8 cellular contexts compared by ENCODE assay signal in genomic region chr9:129166962-129167557, GRCh38. TPM values are rescaled to one million over a fixed set of nuclear protein-coding genes. Genes with fewer than 3 reads are reported as not detected.
DNase-seq lines count a peak whose midpoint lies in the region; ATAC-seq lines count a peak whose summit lies in the region.

No MANE protein-coding gene starts in this region.

- peak overlapping the region; percentile 35 for H3K27ac ChIP-seq in CD8-positive, alpha-beta memory T cell (ENCODE audit: low read depth, low read length)
- H3K27ac ChIP-seq in HUES48 (ENCODE audit: low read depth, low read length): peak overlapping the region; percentile 34
- peak overlapping the region; percentile 86 for H3K27ac ChIP-seq in muscle layer of colon (ENCODE audit: low read depth, low read length)

- peak overlapping the region; percentile 15 for H3K4me3 ChIP-seq in CD8-positive, alpha-beta memory T cell (ENCODE audit: low read length)
- H3K4me3 ChIP-seq in HUES48 (ENCODE audit: low read depth, low read length) (peak overlapping the region; percentile 8; the same call in 1 of the 2 replicates), muscle layer of colon (ENCODE audit: low read depth in 1 of 2, low read length in 2 of 2) (peak overlapping the region in 1 of 2 donors; percentile 61)

- H3K4me1 ChIP-seq in CD8-positive, alpha-beta memory T cell (ENCODE audit: insufficient read depth, low read length): peaks cover 11% of the 10 kb centered on the region
- peaks cover 19% of the 10 kb centered on the region for H3K4me1 ChIP-seq in HUES48 (ENCODE audit: control insufficient read depth, insufficient read depth, low read length)
- peaks cover 34% of the 10 kb centered on the region for H3K4me1 ChIP-seq in muscle layer of colon (ENCODE audit: insufficient read depth, low read length)

- H3K36me3 Mint-ChIP-seq in CD8-positive, alpha-beta memory T cell: no peaks in the 10 kb centered on the region
- H3K36me3 Mint-ChIP-seq in T-cell: no peaks in the 10 kb centered on the region

- no peaks in the 10 kb centered on the region for H3K9me3 Mint-ChIP-seq in CD8-positive, alpha-beta memory T cell
- H3K9me3 Mint-ChIP-seq in T-cell: no peaks in the 10 kb centered on the region

- no peaks in the 10 kb centered on the region for H3K9me3 ChIP-seq in CD8-positive, alpha-beta memory T cell (ENCODE audit: low read length)
- no peaks in the 10 kb centered on the region for H3K9me3 ChIP-seq in HUES48 (ENCODE audit: control insufficient read depth, insufficient read depth, low read length)
- H3K9me3 ChIP-seq in muscle layer of colon (ENCODE audit: low read length): no peaks in the 10 kb centered on the region

- H3K27me3 ChIP-seq in CD8-positive, alpha-beta memory T cell (ENCODE audit: insufficient read depth, low read length, poor library complexity, severe bottlenecking): no peaks in the 10 kb centered on the region
- peaks cover 12% of the 10 kb centered on the region for H3K27me3 ChIP-seq in HUES48 (ENCODE audit: control insufficient read depth, insufficient read depth, low read length)
- H3K27me3 ChIP-seq in muscle layer of colon (ENCODE audit: control insufficient read depth in 1 of 2, insufficient read depth in 2 of 2, low read length in 2 of 2): no peaks in the 10 kb centered on the region

- peaks cover 3 to 6% of the 10 kb centered on the region in 2 donors for H3K27me3 Mint-ChIP-seq in CD8-positive, alpha-beta memory T cell
- H3K27me3 Mint-ChIP-seq in T-cell: no peaks in the 10 kb centered on the region

- peak; percentile 63 to 87 (median 70) for ATAC-seq in T-cell (replicated peaks in 1 of 4)
- no peak for ATAC-seq in GM18502 (IDR thresholded peaks at IDR 0.05; ENCODE audit: poor library complexity, unreplicated experiment)
- ATAC-seq in GM18867 (IDR thresholded peaks at IDR 0.05; ENCODE audit: unreplicated experiment): no peak

- peak overlapping the region in 3 of 8 donors; percentile 36 to 73 (median 69) for H3K27ac Mint-ChIP-seq in CD8-positive, alpha-beta memory T cell
- H3K27ac Mint-ChIP-seq in T-cell: peak overlapping the region; percentile 52 to 64

- H3K4me1 Mint-ChIP-seq in CD8-positive, alpha-beta memory T cell: peaks cover 6 to 14% (median 9%) of the 10 kb centered on the region in 3 donors
- H3K4me1 Mint-ChIP-seq in T-cell: peaks cover 11 to 17% (median 15%) of the 10 kb centered on the region in 3 donors

- H3K9ac ChIP-seq in HUES48 (ENCODE audit: low read depth, low read length) (no peak overlapping the region), muscle layer of colon (ENCODE audit: low read length) (peak overlapping the region; percentile 33)

- H3K36me3 ChIP-seq in CD8-positive, alpha-beta memory T cell (ENCODE audit: insufficient read depth, low read length): no peaks in the 10 kb centered on the region
- no peaks in the 10 kb centered on the region for H3K36me3 ChIP-seq in HUES48 (ENCODE audit: control insufficient read depth, insufficient read depth, low read length)
- no peaks in the 10 kb centered on the region for H3K36me3 ChIP-seq in muscle layer of colon (ENCODE audit: insufficient read depth, low read length)

- peak in 1 of 5 donors; percentile 6 for DNase-seq in CD8-positive, alpha-beta memory T cell
- DNase-seq in T-cell (peak in 6 of 34 experiments; percentile 7 to 27 (median 10)), epidermal melanocyte (ENCODE audit: insufficient read length, low spot score) (peak; percentile 81), GM19240 (ENCODE audit: insufficient read length, low spot score) (no peak)

- CTCF ChIA-PET in CD8-positive, alpha-beta memory T cell (lab: Charles Lee): interaction anchor here (1.0 to 2.8 kb wide), 6 partner anchors 7 to 54 kb away, joined by 3 to 11 read pairs (median 4); partner anchors contain the start of gene IER5L
- CTCF ChIA-PET in T-cell (lab: Charles Lee): no interaction called here

- peak overlapping the region in 5 of 7 donors; percentile 32 to 48 (median 35) for H3K4me3 Mint-ChIP-seq in CD8-positive, alpha-beta memory T cell
- H3K4me3 Mint-ChIP-seq in T-cell: peak overlapping the region in 2 of 3 donors; percentile 13 to 62

- POLR2A ChIA-PET in CD8-positive, alpha-beta memory T cell (lab: Charles Lee): no interaction called here
- POLR2A ChIA-PET in T-cell (lab: Charles Lee): interaction anchor here in 1 of 2 donors (0.7 kb wide), 1 partner anchor 1022 kb away, joined by 6 read pairs; no protein-coding TSS in a partner anchor

RNA-seq across cellular contexts. Expression of gene IER5L, which starts 11.0 kb away (rescaled TPM):
- 1 to 10 TPM; 2.8 to 3.0 TPM for total RNA-seq in CD8-positive, alpha-beta memory T cell
- 0.16 TPM for polyA plus RNA-seq in CD8-positive, alpha-beta memory T cell
- total RNA-seq in T-cell: 1 to 10 TPM; 1.3 to 7.7 (median 6.7) TPM

RNA-seq across cellular contexts. Expression of gene PTPA, which starts 55.8 kb away (rescaled TPM):
- 100 to 1,000 TPM; 107 to 116 TPM for total RNA-seq in CD8-positive, alpha-beta memory T cell
- polyA plus RNA-seq in CD8-positive, alpha-beta memory T cell: 15.6 TPM
- total RNA-seq in T-cell: 10 to 100 TPM; 51.3 to 71.5 (median 65.5) TPM

RNA-seq across cellular contexts. Expression of gene CRAT, which starts 56.5 kb away (rescaled TPM):
- 1 to 10 TPM; 9.8 to 10.0 TPM for total RNA-seq in CD8-positive, alpha-beta memory T cell
- 20.1 TPM for polyA plus RNA-seq in CD8-positive, alpha-beta memory T cell
- total RNA-seq in T-cell: 10 to 100 TPM in 4 of 5 donors, 1 to 10 TPM in 1; 6.6 to 17.5 (median 13.9) TPM

Comparison
In these comparisons a context has a peak if more than half of its experiments do, and no peak if none do; other contexts are left out.
1. H3K27ac ChIP-seq: peak in every context shown above with its lines; median percentile 86 in muscle layer of colon; 35 in CD8-positive, alpha-beta memory T cell; 34 in HUES48.
2. ATAC-seq: peak in T-cell (4 of 4); none in GM18502 (single experiment) and GM18867 (single experiment).